Comparison of ENCODE assay signal across 29 cellular contexts in the genomic region with DNA sequence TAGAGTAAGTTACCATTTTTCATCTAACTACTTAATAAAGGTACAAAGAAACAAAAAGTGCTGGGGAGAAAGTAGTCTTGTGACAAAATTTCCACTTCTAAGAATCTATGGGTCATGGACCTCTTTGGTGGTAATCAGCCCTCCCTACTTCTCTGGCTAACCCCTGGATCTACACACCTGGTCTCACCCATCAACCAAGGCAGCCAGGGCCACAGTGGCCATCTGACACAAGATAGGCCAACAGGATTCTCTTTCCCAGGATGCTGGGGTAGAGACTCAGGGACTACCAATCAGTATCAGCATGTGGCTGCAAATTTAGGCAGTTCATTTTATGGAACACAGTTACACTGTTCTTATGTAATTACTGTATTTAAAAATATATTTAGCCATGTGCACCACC.
"Had no signal": no experiment of that assay in that cellular context is flagged by ENCODE, and none has a peak within 500 bp of the region (broad histone marks: within the 10 kb centered on the region; RNA-seq: fewer than 3 reads in every experiment).

No MANE protein-coding gene starts in this region.

- H3K4me3 Mint-ChIP-seq: activated CD4-positive, alpha-beta memory T cell treated with anti-CD3 and anti-CD28 coated beads for 36 hours; activated CD4-positive, alpha-beta T cell treated with anti-CD3 and anti-CD28 coated beads for 36 hours; activated CD4-positive, alpha-beta T cell treated with anti-CD3 and anti-CD28 coated beads, Interleukin-2, amount 10 ng/mL, durations not matched to agents 24 days and 14 days; activated naive CD4-positive, alpha-beta T cell treated with anti-CD3 and anti-CD28 coated beads for 36 hours; activated naive CD4-positive, alpha-beta T cell treated with anti-CD3 and anti-CD28 coated beads, Interleukin-2, amount 50 U/mL, for 24 hours; activated naive CD8-positive, alpha-beta T cell treated with anti-CD3 and anti-CD28 coated beads for 36 hours; activated naive CD8-positive, alpha-beta T cell treated with anti-CD3 and anti-CD28 coated beads, Interleukin-2, amount 50 U/mL, for 24 hours; activated T-helper 1 cell treated with anti-CD3 and anti-CD28 coated beads, Interleukin-12 subunit alpha, Interleukin-12 subunit beta, Interleukin-2, Interleukin-4 antibody, amounts not matched to agents 30 ng/mL and 10 ng/mL and 1 ng/mL, durations not matched to agents 14 hours and 24 hours and 36 hours; effector memory CD8-positive, alpha-beta T cell had no signal

- H3K4me1 Mint-ChIP-seq: activated naive CD8-positive, alpha-beta T cell treated with anti-CD3 and anti-CD28 coated beads, Interleukin-2, amount 50 U/mL, for 24 hours had no signal

- ATAC-seq: activated CD4-positive, alpha-beta T cell treated with anti-CD3 and anti-CD28 coated beads for 36 hours; activated naive CD8-positive, alpha-beta T cell treated with anti-CD3 and anti-CD28 coated beads, Interleukin-2, amount 50 U/mL, for 24 hours; body of pancreas; effector memory CD8-positive, alpha-beta T cell had no signal

- H3K27me3 ChIP-seq: adrenal gland, body of pancreas had no signal

- DNase-seq: activated CD4-positive, alpha-beta memory T cell treated with anti-CD3 and anti-CD28 coated beads for 36 hours; activated CD4-positive, alpha-beta T cell treated with anti-CD3 and anti-CD28 coated beads for 36 hours; activated CD4-positive, alpha-beta T cell treated with anti-CD3 and anti-CD28 coated beads, Interleukin-2, amount 10 ng/mL, durations not matched to agents 24 days and 14 days; activated CD4-positive, CD25-positive, alpha-beta regulatory T cell; activated CD4-positive, CD25-positive, alpha-beta regulatory T cell treated with anti-CD3 and anti-CD28 coated beads, Interleukin-2, amount 50 U/mL, for 72 hours; activated CD8-positive, alpha-beta memory T cell treated with anti-CD3 and anti-CD28 coated beads, Interleukin-2, amount 50 U/mL, for 4 hours; activated effector memory CD4-positive, alpha-beta T cell treated with anti-CD3 and anti-CD28 coated beads, Interleukin-2, amount 50 U/mL, for 16 hours; activated naive CD4-positive, alpha-beta T cell treated with anti-CD3 and anti-CD28 coated beads for 36 hours; activated naive CD8-positive, alpha-beta T cell treated with anti-CD3 and anti-CD28 coated beads for 36 hours; activated naive CD8-positive, alpha-beta T cell treated with anti-CD3 and anti-CD28 coated beads, Interleukin-2, amount 50 U/mL, for 24 hours; activated T-cell treated with anti-CD3 and anti-CD28 coated beads, Interleukin-2, amount 50 U/mL, for 1 hour; activated T-cell treated with anti-CD3 and anti-CD28 coated beads, Interleukin-2, amount 50 U/mL, for 48 hours; adrenal gland; amygdala; aorta; body of pancreas; caudate nucleus; cortex of kidney; dermis blood vessel endothelial cell; effector CD4-positive, alpha-beta T cell; effector memory CD8-positive, alpha-beta T cell; foreskin fibroblast; head of caudate nucleus; T-helper 1 cell; T-helper 2 cell had no signal

- H3K27ac Mint-ChIP-seq: activated CD4-positive, alpha-beta memory T cell treated with anti-CD3 and anti-CD28 coated beads for 36 hours; activated CD4-positive, alpha-beta T cell treated with anti-CD3 and anti-CD28 coated beads for 36 hours; activated CD4-positive, alpha-beta T cell treated with anti-CD3 and anti-CD28 coated beads, Interleukin-2, amount 10 ng/mL, durations not matched to agents 24 days and 14 days; activated naive CD4-positive, alpha-beta T cell treated with anti-CD3 and anti-CD28 coated beads for 36 hours; activated naive CD4-positive, alpha-beta T cell treated with anti-CD3 and anti-CD28 coated beads, Interleukin-2, amount 50 U/mL, for 24 hours; activated naive CD8-positive, alpha-beta T cell treated with anti-CD3 and anti-CD28 coated beads for 36 hours; activated naive CD8-positive, alpha-beta T cell treated with anti-CD3 and anti-CD28 coated beads, Interleukin-2, amount 50 U/mL, for 24 hours; activated T-helper 1 cell treated with anti-CD3 and anti-CD28 coated beads, Interleukin-12 subunit alpha, Interleukin-12 subunit beta, Interleukin-2, Interleukin-4 antibody, amounts not matched to agents 30 ng/mL and 10 ng/mL and 1 ng/mL, durations not matched to agents 14 hours and 24 hours and 36 hours; activated T-helper 2 cell treated with anti-CD3 and anti-CD28 coated beads, Interferon-gamma antibody, Interleukin-2, Interleukin-4, amounts not matched to agents 10 μg/mL and 5 μg/mL and 100 μg/mL, durations not matched to agents 14 hours and 24 hours and 36 hours had no signal

- H3K27me3 Mint-ChIP-seq: activated CD4-positive, alpha-beta memory T cell treated with anti-CD3 and anti-CD28 coated beads for 36 hours; activated CD4-positive, alpha-beta T cell treated with anti-CD3 and anti-CD28 coated beads for 36 hours; activated CD4-positive, alpha-beta T cell treated with anti-CD3 and anti-CD28 coated beads, Interleukin-2, amount 10 ng/mL, durations not matched to agents 24 days and 14 days; activated naive CD4-positive, alpha-beta T cell treated with anti-CD3 and anti-CD28 coated beads, Interleukin-2, amount 50 U/mL, for 24 hours; activated naive CD8-positive, alpha-beta T cell treated with anti-CD3 and anti-CD28 coated beads for 36 hours; activated naive CD8-positive, alpha-beta T cell treated with anti-CD3 and anti-CD28 coated beads, Interleukin-2, amount 50 U/mL, for 24 hours; effector memory CD8-positive, alpha-beta T cell had no signal

- H3K9me3 Mint-ChIP-seq: activated CD4-positive, alpha-beta memory T cell treated with anti-CD3 and anti-CD28 coated beads for 36 hours; activated CD4-positive, alpha-beta T cell treated with anti-CD3 and anti-CD28 coated beads, Interleukin-2, amount 10 ng/mL, durations not matched to agents 24 days and 14 days; activated naive CD4-positive, alpha-beta T cell treated with anti-CD3 and anti-CD28 coated beads for 36 hours; activated naive CD4-positive, alpha-beta T cell treated with anti-CD3 and anti-CD28 coated beads, Interleukin-2, amount 50 U/mL, for 24 hours; activated naive CD8-positive, alpha-beta T cell treated with anti-CD3 and anti-CD28 coated beads for 36 hours; activated naive CD8-positive, alpha-beta T cell treated with anti-CD3 and anti-CD28 coated beads, Interleukin-2, amount 50 U/mL, for 24 hours; activated T-helper 1 cell treated with anti-CD3 and anti-CD28 coated beads, Interleukin-12 subunit alpha, Interleukin-12 subunit beta, Interleukin-2, Interleukin-4 antibody, amounts not matched to agents 30 ng/mL and 10 ng/mL and 1 ng/mL, durations not matched to agents 14 hours and 24 hours and 36 hours; activated T-helper 2 cell treated with anti-CD3 and anti-CD28 coated beads, Interferon-gamma antibody, Interleukin-2, Interleukin-4, amounts not matched to agents 10 μg/mL and 5 μg/mL and 100 μg/mL, durations not matched to agents 14 hours and 24 hours and 36 hours; effector memory CD8-positive, alpha-beta T cell had no signal

- H3K27ac ChIP-seq: adrenal gland, body of pancreas, epithelial cell of prostate had no signal

- H3K9me3 ChIP-seq: adrenal gland, body of pancreas had no signal

- H3K4me3 ChIP-seq: adrenal gland, body of pancreas had no signal
